In the genomic region with DNA sequence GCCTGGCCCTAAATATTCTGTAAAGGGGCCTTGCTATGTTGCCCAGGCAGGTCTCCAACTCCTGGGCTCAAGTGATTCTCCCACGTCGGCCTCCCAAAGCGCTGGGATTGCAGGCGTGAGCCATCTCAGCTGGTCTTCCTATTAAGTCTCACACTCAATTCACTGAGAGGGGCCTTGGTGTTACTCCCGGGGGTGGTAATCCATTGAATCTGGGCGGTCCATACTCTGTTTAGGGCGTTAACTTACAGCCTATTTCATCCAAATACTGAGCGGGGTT, we compare ENCODE assay signal across 8 cellular contexts. TPM values are rescaled to one million over a fixed set of nuclear protein-coding genes. Genes with fewer than 3 reads are reported as not detected.
A peak's percentile ranks its signal among the peaks of the same experiment; 100 is the strongest.
DNase-seq lines count a peak whose midpoint lies in the region; FAIRE-seq and TF ChIP-seq lines count a peak whose summit lies in the region.

No MANE protein-coding gene starts in this region.

- peaks cover 21% of the 10 kb centered on the region for H3F3A ChIP-seq in SK-N-SH (replicated peaks; ENCODE audit: insufficient read depth)

- H2AFZ ChIP-seq in SK-N-SH (ENCODE audit: low read depth): peak overlapping the region; percentile 48

- H3K27ac ChIP-seq in SK-N-SH (ENCODE audit: low read depth in 2 of 2, low read length in 1 of 2): peak overlapping the region; percentile 92 to 95

- DNase-seq in GM06990 (ENCODE audit: extremely low read depth, insufficient read length): no peak
- DNase-seq in SK-N-SH: peak; percentile 67
- no peak for DNase-seq in fibroblast of mammary gland (ENCODE audit: low read depth)
- peak; percentile 64 for DNase-seq in posterior vena cava (ENCODE audit: low spot score)
- DNase-seq in NCI-H345 (lab: John Stamatoyannopoulos, UW): no peak
- DNase-seq in D341Med (ENCODE audit: low spot score): no peak
- DNase-seq in RCC 7860 (ENCODE audit: low spot score): no peak
- no peak for DNase-seq in NCI-H510A (lab: John Stamatoyannopoulos, UW)

- no peak for TF ChIP-seq RAD21 in SK-N-SH (IDR thresholded peaks at IDR 0.05; ENCODE audit: low read length)

- TF ChIP-seq CTCF in GM06990 (IDR thresholded peaks at IDR 0.05; ENCODE audit: insufficient read depth, low read length, poor library complexity, severe bottlenecking): no peak
- TF ChIP-seq CTCF in SK-N-SH (IDR thresholded peaks at IDR 0.05): no peak
- no peak for TF ChIP-seq CTCF in fibroblast of mammary gland (conservative IDR thresholded peaks at IDR 0.05; ENCODE audit: control insufficient read depth, insufficient read depth, low read depth, low read length)

- H4K20me1 ChIP-seq in SK-N-SH (ENCODE audit: insufficient read depth): peaks cover 37% of the 10 kb centered on the region

- peak overlapping the region; percentile 89 for H3K9ac ChIP-seq in SK-N-SH

- intact Hi-C loops in posterior vena cava (cut with DNase I): no loop called here

- no peaks in the 10 kb centered on the region for H3K27me3 ChIP-seq in GM06990 (replicated peaks; ENCODE audit: control insufficient read depth, insufficient read depth, low read length)
- no peaks in the 10 kb centered on the region for H3K27me3 ChIP-seq in SK-N-SH (ENCODE audit: insufficient read depth)

- no peaks in the 10 kb centered on the region for H3K9me3 ChIP-seq in SK-N-SH

- H3K4me2 ChIP-seq in SK-N-SH: peak overlapping the region; percentile 84

- 41% methylated on average over 8 of the region's 8 CpGs for WGBS in SK-N-SH (ENCODE audit: low lambda C conversion rate)

- no peak for FAIRE-seq in RCC 7860 (lab: Jason Lieb, UNC)

- CTCF ChIA-PET in SK-N-SH (lab: Yijun Ruan, JAX): interaction anchor here (1.4 to 5.5 kb wide), 3 partner anchors 11 to 75 kb away, joined by 4 to 37 read pairs (median 5); a partner anchor contains a TSS

- POLR2A ChIA-PET in SK-N-SH (lab: Yijun Ruan, JAX): interaction anchor here (2.0 to 5.8 kb wide), 2 partner anchors 13 kb away, joined by 7 to 126 read pairs; a partner anchor contains a TSS

- peaks cover 13 to 22% of the 10 kb centered on the region in 2 experiments; a peak in 3 of 4 replicates for H3K4me1 ChIP-seq in SK-N-SH (ENCODE audit: control insufficient read depth in 1 of 2, insufficient read depth in 2 of 2, low read depth in 1 of 2, low read length in 1 of 2)

- no peak for TF ChIP-seq EP300 in SK-N-SH (IDR thresholded peaks at IDR 0.05; ENCODE audit: borderline replicate concordance in 1 of 2, low read depth in 1 of 2, low read length in 1 of 2)

- H3K36me3 ChIP-seq in GM06990 (ENCODE audit: control insufficient read depth, insufficient read depth, low read length): peaks cover 10% of the 10 kb centered on the region
- H3K36me3 ChIP-seq in SK-N-SH (replicated peaks in 1 of 2; ENCODE audit: control insufficient read depth in 1 of 2, insufficient read depth in 2 of 2, low read length in 1 of 2): peaks cover 11 to 36% of the 10 kb centered on the region in 2 experiments

- no peaks in the 10 kb centered on the region for H3K9me2 ChIP-seq in SK-N-SH

- H3K4me3 ChIP-seq in GM06990 (replicated peaks; ENCODE audit: low read depth, low read length): peak overlapping the region; percentile 80
- H3K4me3 ChIP-seq in SK-N-SH (ENCODE audit: low read depth in 2 of 2, low read length in 1 of 2): peak overlapping the region; percentile 65 to 93
- peak overlapping the region; percentile 90 for H3K4me3 ChIP-seq in fibroblast of mammary gland (ENCODE audit: control insufficient read depth, low read depth, low read length)

- H3K79me2 ChIP-seq in SK-N-SH (ENCODE audit: insufficient read depth): peaks cover 43% of the 10 kb centered on the region

TF ChIP-seq in SK-N-SH, 30 proteins besides CTCF, POLR2A, EP300 and RAD21:
- TF ChIP-seq MEF2A (IDR thresholded peaks at IDR 0.05; ENCODE audit: borderline replicate concordance, low read depth) (no peak), JUND (IDR thresholded peaks at IDR 0.05) (no peak), FOXJ3 (CRISPR knock-in tag; IDR thresholded peaks at IDR 0.05) (no peak), RXRA (IDR thresholded peaks at IDR 0.05; ENCODE audit: borderline replicate concordance, low read depth) (no peak), RFX5 (IDR thresholded peaks at IDR 0.05; ENCODE audit: low read length) (no peak), GABPA (IDR thresholded peaks at IDR 0.05; ENCODE audit: low read depth) (no peak)
- TF ChIP-seq, protein P1, sequence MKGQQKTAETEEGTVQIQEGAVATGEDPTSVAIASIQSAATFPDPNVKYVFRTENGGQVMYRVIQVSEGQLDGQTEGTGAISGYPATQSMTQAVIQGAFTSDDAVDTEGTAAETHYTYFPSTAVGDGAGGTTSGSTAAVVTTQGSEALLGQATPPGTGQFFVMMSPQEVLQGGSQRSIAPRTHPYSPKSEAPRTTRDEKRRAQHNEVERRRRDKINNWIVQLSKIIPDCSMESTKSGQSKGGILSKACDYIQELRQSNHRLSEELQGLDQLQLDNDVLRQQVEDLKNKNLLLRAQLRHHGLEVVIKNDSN (IDR thresholded peaks at IDR 0.05; ENCODE audit: borderline replicate concordance, low read depth): no peak
- TF ChIP-seq, protein P2, sequence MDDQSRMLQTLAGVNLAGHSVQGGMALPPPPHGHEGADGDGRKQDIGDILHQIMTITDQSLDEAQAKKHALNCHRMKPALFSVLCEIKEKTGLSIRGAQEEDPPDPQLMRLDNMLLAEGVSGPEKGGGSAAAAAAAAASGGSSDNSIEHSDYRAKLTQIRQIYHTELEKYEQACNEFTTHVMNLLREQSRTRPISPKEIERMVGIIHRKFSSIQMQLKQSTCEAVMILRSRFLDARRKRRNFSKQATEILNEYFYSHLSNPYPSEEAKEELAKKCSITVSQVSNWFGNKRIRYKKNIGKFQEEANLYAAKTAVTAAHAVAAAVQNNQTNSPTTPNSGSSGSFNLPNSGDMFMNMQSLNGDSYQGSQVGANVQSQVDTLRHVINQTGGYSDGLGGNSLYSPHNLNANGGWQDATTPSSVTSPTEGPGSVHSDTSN (IDR thresholded peaks at IDR 0.05): no peak
- TF ChIP-seq, protein P3, sequence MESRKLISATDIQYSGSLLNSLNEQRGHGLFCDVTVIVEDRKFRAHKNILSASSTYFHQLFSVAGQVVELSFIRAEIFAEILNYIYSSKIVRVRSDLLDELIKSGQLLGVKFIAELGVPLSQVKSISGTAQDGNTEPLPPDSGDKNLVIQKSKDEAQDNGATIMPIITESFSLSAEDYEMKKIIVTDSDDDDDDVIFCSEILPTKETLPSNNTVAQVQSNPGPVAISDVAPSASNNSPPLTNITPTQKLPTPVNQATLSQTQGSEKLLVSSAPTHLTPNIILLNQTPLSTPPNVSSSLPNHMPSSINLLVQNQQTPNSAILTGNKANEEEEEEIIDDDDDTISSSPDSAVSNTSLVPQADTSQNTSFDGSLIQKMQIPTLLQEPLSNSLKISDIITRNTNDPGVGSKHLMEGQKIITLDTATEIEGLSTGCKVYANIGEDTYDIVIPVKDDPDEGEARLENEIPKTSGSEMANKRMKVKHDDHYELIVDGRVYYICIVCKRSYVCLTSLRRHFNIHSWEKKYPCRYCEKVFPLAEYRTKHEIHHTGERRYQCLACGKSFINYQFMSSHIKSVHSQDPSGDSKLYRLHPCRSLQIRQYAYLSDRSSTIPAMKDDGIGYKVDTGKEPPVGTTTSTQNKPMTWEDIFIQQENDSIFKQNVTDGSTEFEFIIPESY (IDR thresholded peaks at IDR 0.05; ENCODE audit: borderline replicate concordance, low read depth): no peak
- TF ChIP-seq, protein P4, sequence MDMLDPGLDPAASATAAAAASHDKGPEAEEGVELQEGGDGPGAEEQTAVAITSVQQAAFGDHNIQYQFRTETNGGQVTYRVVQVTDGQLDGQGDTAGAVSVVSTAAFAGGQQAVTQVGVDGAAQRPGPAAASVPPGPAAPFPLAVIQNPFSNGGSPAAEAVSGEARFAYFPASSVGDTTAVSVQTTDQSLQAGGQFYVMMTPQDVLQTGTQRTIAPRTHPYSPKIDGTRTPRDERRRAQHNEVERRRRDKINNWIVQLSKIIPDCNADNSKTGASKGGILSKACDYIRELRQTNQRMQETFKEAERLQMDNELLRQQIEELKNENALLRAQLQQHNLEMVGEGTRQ (IDR thresholded peaks at IDR 0.05; ENCODE audit: borderline replicate concordance, low read depth, low read length): no peak
TF ChIP-seq in SK-N-SH: peak in this region for 0.

RNA-seq across cellular contexts. Expression of a gene that starts 0.7 kb away (rescaled TPM):
- polyA plus RNA-seq in SK-N-SH (2012; rRNA removed): 76.5 and 92.7 TPM in 2 replicates
- 35.5 and 44.4 TPM in 2 replicates for polyA plus RNA-seq in SK-N-SH (2012; cell fraction: cytosol; rRNA removed)
- 460 and 556 TPM in 2 replicates for polyA plus RNA-seq in SK-N-SH (2012; cell fraction: nucleus; rRNA removed)
- 10 to 100 TPM; 78.0 to 91.2 TPM for total RNA-seq in posterior vena cava

RNA-seq across cellular contexts. Expression of a gene that starts 7.1 kb away (rescaled TPM):
- polyA plus RNA-seq in SK-N-SH (2012; rRNA removed): 6.4 and 6.5 TPM in 2 replicates
- polyA plus RNA-seq in SK-N-SH (2012; cell fraction: cytosol; rRNA removed): 3.4 and 6.2 TPM in 2 replicates
- 19.7 and 20.9 TPM in 2 replicates for polyA plus RNA-seq in SK-N-SH (2012; cell fraction: nucleus; rRNA removed)
- 10 to 100 TPM; 55.7 to 58.7 TPM for total RNA-seq in posterior vena cava

RNA-seq across cellular contexts. Expression of a gene that starts 15.3 kb away (rescaled TPM):
- polyA plus RNA-seq in SK-N-SH (2012; rRNA removed): 4.5 and 5.6 TPM in 2 replicates
- polyA plus RNA-seq in SK-N-SH (2012; cell fraction: cytosol; rRNA removed): 2.4 and 3.4 TPM in 2 replicates
- 5.8 and 8.4 TPM in 2 replicates for polyA plus RNA-seq in SK-N-SH (2012; cell fraction: nucleus; rRNA removed)
- total RNA-seq in posterior vena cava: 1 to 10 TPM; 2.7 to 3.3 TPM

RNA-seq across cellular contexts. Expression of a gene that starts 21.4 kb away (rescaled TPM):
- 1.8 and 2.1 TPM in 2 replicates for polyA plus RNA-seq in SK-N-SH (2012; rRNA removed)
- 0.51 and 0.93 TPM in 2 replicates for polyA plus RNA-seq in SK-N-SH (2012; cell fraction: cytosol; rRNA removed)
- polyA plus RNA-seq in SK-N-SH (2012; cell fraction: nucleus; rRNA removed): 8.7 and 13.0 TPM in 2 replicates
- 1 to 10 TPM; 2.8 to 9.4 TPM for total RNA-seq in posterior vena cava

RNA-seq across cellular contexts. Expression of a gene that starts 21.7 kb away (rescaled TPM):
- 29.7 and 31.0 TPM in 2 replicates for polyA plus RNA-seq in SK-N-SH (2012; rRNA removed)
- polyA plus RNA-seq in SK-N-SH (2012; cell fraction: cytosol; rRNA removed): 8.1 and 13.3 TPM in 2 replicates
- polyA plus RNA-seq in SK-N-SH (2012; cell fraction: nucleus; rRNA removed): 121 and 122 TPM in 2 replicates
- total RNA-seq in posterior vena cava: 10 to 100 TPM; 15.6 to 22.8 TPM

Comparison
In these comparisons a context has a peak if more than half of its experiments do, and no peak if none do; other contexts are left out.
1. DNase-seq: peak in SK-N-SH (single experiment) and posterior vena cava (single experiment); none in GM06990 (single experiment), fibroblast of mammary gland (single experiment), NCI-H345 (single experiment), D341Med (single experiment), RCC 7860 (single experiment) and NCI-H510A (single experiment).
2. Peak in every context shown above with its lines, with median percentiles within 50 percentile points of each other: H3K4me3 ChIP-seq.